In the genomic region with DNA sequence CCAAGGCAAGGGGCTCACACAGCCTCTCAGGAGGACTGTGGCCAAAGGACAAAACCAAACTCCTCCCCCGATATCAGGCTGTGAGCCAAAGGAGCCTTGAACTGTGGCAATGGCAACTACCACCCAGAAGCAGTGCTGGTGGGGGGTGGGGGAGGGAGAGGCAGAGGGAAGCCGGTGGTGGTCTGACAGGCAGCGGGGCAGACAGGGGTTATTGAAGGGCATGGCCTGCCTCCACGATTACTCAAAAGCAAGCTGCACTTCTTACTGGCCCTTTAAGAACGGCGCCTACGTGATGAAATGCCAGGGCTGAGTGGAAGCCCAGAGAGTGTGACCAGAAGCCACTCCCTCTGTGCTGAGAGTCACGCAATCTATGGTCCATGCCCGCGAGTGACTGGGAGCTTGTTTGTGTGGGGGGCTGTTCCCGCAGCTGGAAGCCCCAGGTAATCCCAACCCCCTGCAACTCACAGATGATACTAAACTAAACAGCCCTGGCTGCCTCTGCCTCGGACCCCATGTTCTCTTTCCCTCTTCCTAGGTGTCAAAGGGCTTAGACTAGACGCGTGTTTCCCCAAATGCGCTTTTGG, we compare ENCODE assay signal across 8 cellular contexts.
DNase-seq lines count a peak whose midpoint lies in the region; ATAC-seq and FAIRE-seq lines count a peak whose summit lies in the region.

No MANE protein-coding gene starts in this region.

- H3K4me1 Mint-ChIP-seq in activated CD4-positive, alpha-beta memory T cell treated with anti-CD3 and anti-CD28 coated beads, Interleukin-2, amount 10 ng/mL, durations not matched to agents 7 days and 5 days: peaks cover 22% of the 10 kb centered on the region
- H3K4me1 Mint-ChIP-seq in activated T-helper 2 cell treated with anti-CD3 and anti-CD28 coated beads, Interferon-gamma antibody, Interleukin-2, Interleukin-4, amounts not matched to agents 10 μg/mL and 5 μg/mL and 100 μg/mL, durations not matched to agents 14 hours and 24 hours and 36 hours (ENCODE audit: low read depth): peaks cover 33% of the 10 kb centered on the region

- H3K36me3 ChIP-seq in iPS-20b (ENCODE audit: insufficient read depth, low read depth, low read length): no peaks in the 10 kb centered on the region

- no peaks in the 10 kb centered on the region for H3K9me3 ChIP-seq in iPS-20b (ENCODE audit: insufficient read depth, low read depth, low read length)

- H3K4me1 ChIP-seq in iPS-20b (ENCODE audit: insufficient read depth, low read length): peaks cover 6% of the 10 kb centered on the region; the same call in 1 of the 2 replicates

- no peak overlapping the region for H3K27ac ChIP-seq in iPS-20b (ENCODE audit: low read length)

- no peak for FAIRE-seq in urothelium cell line (lab: Jason Lieb, UNC)

- DNase-seq in SKM-1 (lab: John Stamatoyannopoulos, UW; ENCODE audit: unreplicated experiment): peak; percentile 63
- peak; percentile 27 for DNase-seq in urothelium cell line (ENCODE audit: low spot score)
- no peak for DNase-seq in DMS79 treated with DMSO at 0.1 percent for 48 hours (lab: John Stamatoyannopoulos, UW)
- no peak for DNase-seq in activated CD4-positive, alpha-beta memory T cell treated with anti-CD3 and anti-CD28 coated beads, Interleukin-2, amount 10 ng/mL, durations not matched to agents 7 days and 5 days
- DNase-seq in activated T-helper 2 cell treated with anti-CD3 and anti-CD28 coated beads, Interferon-gamma antibody, Interleukin-2, Interleukin-4, amounts not matched to agents 10 μg/mL and 5 μg/mL and 100 μg/mL, durations not matched to agents 14 hours and 24 hours and 36 hours (ENCODE audit: low spot score): no peak

- no peaks in the 10 kb centered on the region for H3K9me3 Mint-ChIP-seq in activated CD4-positive, alpha-beta memory T cell treated with anti-CD3 and anti-CD28 coated beads, Interleukin-2, amount 10 ng/mL, durations not matched to agents 7 days and 5 days
- no peaks in the 10 kb centered on the region for H3K9me3 Mint-ChIP-seq in activated T-helper 2 cell treated with anti-CD3 and anti-CD28 coated beads, Interferon-gamma antibody, Interleukin-2, Interleukin-4, amounts not matched to agents 10 μg/mL and 5 μg/mL and 100 μg/mL, durations not matched to agents 14 hours and 24 hours and 36 hours

- no peak overlapping the region for H3K9ac ChIP-seq in iPS-20b (ENCODE audit: low read depth, low read length)

- peak overlapping the region; percentile 1; the same call in 1 of the 2 replicates for H3K4me3 ChIP-seq in iPS-20b (ENCODE audit: low read length)

- intact Hi-C loops in activated T-helper 2 cell treated with anti-CD3 and anti-CD28 coated beads, Interferon-gamma antibody, Interleukin-2, Interleukin-4, amounts not matched to agents 10 μg/mL and 5 μg/mL and 100 μg/mL, durations not matched to agents 14 hours and 24 hours and 36 hours (cut with micrococcal nuclease): no loop called here

- ATAC-seq in GM18498 (IDR thresholded peaks at IDR 0.05; ENCODE audit: unreplicated experiment) (peak; percentile 91), HG02885 (IDR thresholded peaks at IDR 0.05; ENCODE audit: poor library complexity, unreplicated experiment) (peak; percentile 91)

- POLR2A ChIA-PET in activated CD4-positive, alpha-beta memory T cell treated with anti-CD3 and anti-CD28 coated beads, Interleukin-2, amount 10 ng/mL, durations not matched to agents 7 days and 5 days (lab: Charles Lee): no interaction called here

- H3K27me3 ChIP-seq in iPS-20b (ENCODE audit: insufficient read depth, low read length): no peaks in the 10 kb centered on the region

- H3K36me3 Mint-ChIP-seq in activated CD4-positive, alpha-beta memory T cell treated with anti-CD3 and anti-CD28 coated beads, Interleukin-2, amount 10 ng/mL, durations not matched to agents 7 days and 5 days (ENCODE audit: low read depth): no peaks in the 10 kb centered on the region
- no peaks in the 10 kb centered on the region for H3K36me3 Mint-ChIP-seq in activated T-helper 2 cell treated with anti-CD3 and anti-CD28 coated beads, Interferon-gamma antibody, Interleukin-2, Interleukin-4, amounts not matched to agents 10 μg/mL and 5 μg/mL and 100 μg/mL, durations not matched to agents 14 hours and 24 hours and 36 hours (ENCODE audit: low read depth)

- CTCF ChIA-PET in activated CD4-positive, alpha-beta memory T cell treated with anti-CD3 and anti-CD28 coated beads, Interleukin-2, amount 10 ng/mL, durations not matched to agents 7 days and 5 days (lab: Charles Lee): no interaction called here

- H3K27me3 Mint-ChIP-seq in activated CD4-positive, alpha-beta memory T cell treated with anti-CD3 and anti-CD28 coated beads, Interleukin-2, amount 10 ng/mL, durations not matched to agents 7 days and 5 days: no peaks in the 10 kb centered on the region
- H3K27me3 Mint-ChIP-seq in activated T-helper 2 cell treated with anti-CD3 and anti-CD28 coated beads, Interferon-gamma antibody, Interleukin-2, Interleukin-4, amounts not matched to agents 10 μg/mL and 5 μg/mL and 100 μg/mL, durations not matched to agents 14 hours and 24 hours and 36 hours (ENCODE audit: low read depth): no peaks in the 10 kb centered on the region

- no peak overlapping the region for H3K4me3 Mint-ChIP-seq in activated CD4-positive, alpha-beta memory T cell treated with anti-CD3 and anti-CD28 coated beads, Interleukin-2, amount 10 ng/mL, durations not matched to agents 7 days and 5 days
- H3K4me3 Mint-ChIP-seq in activated T-helper 2 cell treated with anti-CD3 and anti-CD28 coated beads, Interferon-gamma antibody, Interleukin-2, Interleukin-4, amounts not matched to agents 10 μg/mL and 5 μg/mL and 100 μg/mL, durations not matched to agents 14 hours and 24 hours and 36 hours (ENCODE audit: low read depth): no peak overlapping the region

- no peak overlapping the region for H3K27ac Mint-ChIP-seq in activated CD4-positive, alpha-beta memory T cell treated with anti-CD3 and anti-CD28 coated beads, Interleukin-2, amount 10 ng/mL, durations not matched to agents 7 days and 5 days
- no peak overlapping the region for H3K27ac Mint-ChIP-seq in activated T-helper 2 cell treated with anti-CD3 and anti-CD28 coated beads, Interferon-gamma antibody, Interleukin-2, Interleukin-4, amounts not matched to agents 10 μg/mL and 5 μg/mL and 100 μg/mL, durations not matched to agents 14 hours and 24 hours and 36 hours

Comparison
In these comparisons a context has a peak if more than half of its experiments do, and no peak if none do; other contexts are left out.
1. DNase-seq: peak in SKM-1 (single experiment) and urothelium cell line (single experiment); none in DMS79 treated with DMSO at 0.1 percent for 48 hours (single experiment), activated CD4-positive, alpha-beta memory T cell treated with anti-CD3 and anti-CD28 coated beads, Interleukin-2, amount 10 ng/mL, durations not matched to agents 7 days and 5 days (single experiment) and activated T-helper 2 cell treated with anti-CD3 and anti-CD28 coated beads, Interferon-gamma antibody, Interleukin-2, Interleukin-4, amounts not matched to agents 10 μg/mL and 5 μg/mL and 100 μg/mL, durations not matched to agents 14 hours and 24 hours and 36 hours (single experiment).